Comparison of ENCODE assay signal across 34 cellular contexts in genomic region chr3:10482631-10483363, GRCh38. TPM values are rescaled to one million over a fixed set of nuclear protein-coding genes. Genes with fewer than 3 reads are reported as not detected.
"Had no signal": no experiment of that assay in that cellular context is flagged by ENCODE, and none has a peak within 500 bp of the region (broad histone marks: within the 10 kb centered on the region; RNA-seq: fewer than 3 reads in every experiment).

No MANE protein-coding gene starts in this region.

- H3K27ac ChIP-seq: cardiac muscle cell, Peyer's patch, VCaP had no signal

- H3K36me3 ChIP-seq: cardiac muscle cell, Peyer's patch had no signal

- DNase-seq: activated B cell treated with CpG ODN at 0.5 μM for 24 hours; activated CD4-positive, alpha-beta memory T cell treated with anti-CD3 and anti-CD28 coated beads for 36 hours; activated CD4-positive, alpha-beta T cell treated with anti-CD3 and anti-CD28 coated beads for 4 hours; activated CD4-positive, alpha-beta T cell treated with anti-CD3 and anti-CD28 coated beads, Interleukin-2, amount 50 U/mL, for 1 hour; activated CD4-positive, CD25-positive, alpha-beta regulatory T cell treated with anti-CD3 and anti-CD28 coated beads, Interleukin-2, amount 50 U/mL, for 72 hours; activated CD8-positive, alpha-beta memory T cell treated with anti-CD3 and anti-CD28 coated beads, Interleukin-2, amount 50 U/mL, for 4 hours; activated gamma-delta T cell treated with Interleukin-2 at 50 U/mL for 16 hours; activated naive CD4-positive, alpha-beta T cell treated with anti-CD3 and anti-CD28 coated beads for 36 hours; activated T-cell treated with anti-CD3 and anti-CD28 coated beads for 4 hours; activated T-cell treated with anti-CD3 and anti-CD28 coated beads, Interleukin-2, amount 50 U/mL, for 4 hours; aorta; Karpas-422; KBM-7; NCI-H1105; NCI-H1417 treated with DMSO at 0.1 percent for 48 hours; NCI-H187 treated with DMSO at 0.1 percent for 48 hours; NCI-H2081; NCI-H2171 treated with DMSO at 0.1 percent for 48 hours; NCI-H226; NCI-H446 treated with DMSO at 0.1 percent for 48 hours; NCI-H524 treated with DMSO at 0.1 percent for 48 hours; PC-3; Peyer's patch; RPMI8226; SW 1271; T-helper 1 cell; T-helper 2 cell; T-helper 9 cell had no signal

- H3K4me1 ChIP-seq: Peyer's patch had no signal

- H3K27me3 ChIP-seq: cardiac muscle cell, Peyer's patch had no signal

- ATAC-seq: activated naive CD4-positive, alpha-beta T cell treated with anti-CD3 and anti-CD28 coated beads, Interleukin-2, amount 50 U/mL, for 72 hours; activated T-cell treated with anti-CD3 and anti-CD28 coated beads, Interleukin-2, amount 50 U/mL, for 4 hours; PC-3 had no signal

- H3K4me3 ChIP-seq: cardiac muscle cell, Peyer's patch had no signal

- H3K9me3 ChIP-seq: Peyer's patch had no signal

RNA-seq across cellular contexts. Expression of gene ATP2B2, which starts 22.6 kb away (rescaled TPM):
- total RNA-seq: activated B cell treated with CpG ODN at 0.5 μM for 24 hours; activated naive CD4-positive, alpha-beta T cell treated with anti-CD3 and anti-CD28 coated beads for 36 hours; activated naive CD4-positive, alpha-beta T cell treated with anti-CD3 and anti-CD28 coated beads, Interleukin-2, amount 50 U/mL, for 72 hours; activated T-helper 1 cell treated with anti-CD3 and anti-CD28 coated beads, Interleukin-12 subunit alpha, Interleukin-12 subunit beta, Interleukin-2, Interleukin-4 antibody, amounts not matched to agents 30 ng/mL and 10 ng/mL and 1 ng/mL, durations not matched to agents 14 hours and 24 hours and 36 hours; MCF 10A; PC-3; Peyer's patch; Right ventricle myocardium superior had no signal
- polyA plus RNA-seq: aorta had no signal
